18 cellular contexts compared by ENCODE assay signal in genomic region chr10:24820616-24821015, GRCh38.
DNase-seq lines count a peak whose midpoint lies in the region; ATAC-seq, FAIRE-seq and TF ChIP-seq lines count a peak whose summit lies in the region.
"Had no signal": no experiment of that assay in that cellular context is flagged by ENCODE, and none has a peak within 500 bp of the region (broad histone marks: within the 10 kb centered on the region; RNA-seq: fewer than 3 reads in every experiment).

No MANE protein-coding gene starts in this region.

- no peaks in the 10 kb centered on the region for H3K79me1 ChIP-seq in mesenchymal stem cell (replicated peaks; ENCODE audit: low read length, poor library complexity, severe bottlenecking)

- no peaks in the 10 kb centered on the region for H4K20me1 ChIP-seq in K562 (replicated peaks; ENCODE audit: control insufficient read depth, insufficient read depth, low read length)

- no peak overlapping the region for H3K14ac ChIP-seq in mesenchymal stem cell (ENCODE audit: low read length in 2 of 2)

- in situ Hi-C loops in K562 (cut with MboI): no loop called here

- H3K36me3 ChIP-seq in K562 (ENCODE audit: control insufficient read depth, insufficient read depth, low read length) (no peaks in the 10 kb centered on the region), mesenchymal stem cell (ENCODE audit: control insufficient read depth in 1 of 2, insufficient read depth in 2 of 2, low read depth in 1 of 2, low read length in 2 of 2) (no peaks in the 10 kb centered on the region)
- H3K36me3 ChIP-seq: lower lobe of right lung, uterus had no signal

- no peak for FAIRE-seq in K562 (lab: Jason Lieb, UNC)
- FAIRE-seq: D721Med, frontal cortex had no signal

- ATAC-seq in K562: no peak; the same call in 2 of the 3 replicates
- no peak for ATAC-seq in HG02884 (IDR thresholded peaks at IDR 0.05; ENCODE audit: unreplicated experiment)
- no peak for ATAC-seq in GM18517 (IDR thresholded peaks at IDR 0.05; ENCODE audit: unreplicated experiment)
- ATAC-seq: activated CD4-positive, alpha-beta T cell treated with anti-CD3 and anti-CD28 coated beads for 36 hours; lower lobe of right lung; stimulated activated naive B cell treated with anti-CD40 and anti-IgM and Interleukin-4, amounts not matched to agents 10 μg/mL and 1 μg/mL and 100 μg/mL, for 72 hours had no signal

- BruUV-seq in K562 (replicated peaks; lab: Mats Ljungman, UMichigan): no TSS peak

- WGBS in K562 (ENCODE audit: insufficient coverage, low coverage, missing lambda C conversion rate): 21% methylated on average over 3 of the region's 3 CpGs
- 92% methylated on average over 3 of the region's 3 CpGs for WGBS in mesenchymal stem cell

- H3K9me3 ChIP-seq in K562 (replicated peaks; ENCODE audit: control insufficient read depth, insufficient read depth, low read depth, low read length) (no peaks in the 10 kb centered on the region), mesenchymal stem cell (ENCODE audit: control insufficient read depth, low read length) (no peaks in the 10 kb centered on the region)
- H3K9me3 ChIP-seq: uterus had no signal

- no peak overlapping the region for H3K4me3 ChIP-seq in K562
- no peak overlapping the region for H3K4me3 ChIP-seq in mesenchymal stem cell (ENCODE audit: insufficient read depth in 1 of 2, low read depth in 1 of 2, low read length in 2 of 2)
- H3K4me3 ChIP-seq: lower lobe of right lung, uterus had no signal

- DNase-seq in Daoy (ENCODE audit: low read depth) (peak; percentile 19), HT1080 (ENCODE audit: low read depth) (peak; percentile 60), K562 (ENCODE audit: extremely low read depth in 1 of 4, low spot score in 3 of 4) (peak in 1 of 4 experiments; percentile 13), mesenchymal stem cell (no peak), NCI-H1092 treated with DMSO at 0.1 percent for 48 hours (lab: John Stamatoyannopoulos, UW) (no peak), NCI-H128 (lab: John Stamatoyannopoulos, UW; ENCODE audit: unreplicated experiment) (no peak)
- DNase-seq: activated CD4-positive, alpha-beta T cell treated with anti-CD3 and anti-CD28 coated beads for 36 hours; activated naive CD8-positive, alpha-beta T cell treated with anti-CD3 and anti-CD28 coated beads for 36 hours; central memory CD4-positive, alpha-beta T cell; lower lobe of right lung; naive B cell; stimulated activated naive B cell treated with anti-CD40 and anti-IgM and Interleukin-4, amounts not matched to agents 10 μg/mL and 1 μg/mL and 100 μg/mL, for 72 hours; T1000; uterus had no signal

- H3K9ac ChIP-seq in K562 (ENCODE audit: insufficient read depth in 1 of 2, low read depth in 2 of 2, low read length in 2 of 2) (0 out of 4 replicates have a peak overlapping the region, but pooled peaks of 1 of the 2 experiments have one; percentile 29), mesenchymal stem cell (ENCODE audit: low read length) (peak overlapping the region; percentile 37)

- H3K4me2 ChIP-seq in K562 (ENCODE audit: insufficient read depth, low read length): no peak overlapping the region
- H3K4me2 ChIP-seq in mesenchymal stem cell (ENCODE audit: low read length, poor library complexity, severe bottlenecking): no peak overlapping the region

- no peak overlapping the region for H2BK12ac ChIP-seq in mesenchymal stem cell (ENCODE audit: low read length in 2 of 2)

- TF ChIP-seq EP300 in K562 (IDR thresholded peaks at IDR 0.05; ENCODE audit: low read length): no peak

- no peaks in the 10 kb centered on the region for H3K79me2 ChIP-seq in K562 (ENCODE audit: control insufficient read depth, insufficient read depth, low read length)

- no peaks in the 10 kb centered on the region for H3K9me1 ChIP-seq in K562 (ENCODE audit: control insufficient read depth, insufficient read depth, low read length)

- H3K27ac ChIP-seq in K562 (ENCODE audit: extremely low read depth, low read depth, low read length) (no peak overlapping the region), mesenchymal stem cell (ENCODE audit: low read length, poor library complexity, severe bottlenecking) (no peak overlapping the region)
- H3K27ac ChIP-seq: lower lobe of right lung, uterus had no signal

- H3K4me1 ChIP-seq in K562 (replicated peaks in 1 of 2; ENCODE audit: control insufficient read depth in 2 of 2, insufficient read depth in 2 of 2, low read length in 2 of 2) (no peaks in the 10 kb centered on the region; a peak in 1 of 5 replicates), mesenchymal stem cell (ENCODE audit: control insufficient read depth, insufficient read depth, low read depth, low read length) (no peaks in the 10 kb centered on the region)
- H3K4me1 ChIP-seq: lower lobe of right lung, uterus had no signal

- no peak overlapping the region for H2BK120ac ChIP-seq in mesenchymal stem cell (ENCODE audit: low read depth, low read length)

- TF ChIP-seq POLR2A in K562 (conservative IDR thresholded peaks at IDR 0.05): no peak

- intact Hi-C loops in K562 (cut with micrococcal nuclease): no loop called here

- H3K18ac ChIP-seq in mesenchymal stem cell (ENCODE audit: low read depth in 1 of 2, low read length in 2 of 2): no peak overlapping the region

- no peak overlapping the region for H2AFZ ChIP-seq in K562 (ENCODE audit: low read depth, low read length)
- H2AFZ ChIP-seq in mesenchymal stem cell (ENCODE audit: low read depth, low read length): no peak overlapping the region

- POLR2A ChIA-PET in K562 (lab: Yijun Ruan, JAX): no interaction called here

- no peak overlapping the region for H4K91ac ChIP-seq in mesenchymal stem cell (ENCODE audit: low read length)

- H3K27me3 ChIP-seq in K562 (ENCODE audit: control insufficient read depth in 2 of 2, insufficient read depth in 2 of 2, low read length in 2 of 2): no peaks in the 10 kb centered on the region
- no peaks in the 10 kb centered on the region for H3K27me3 ChIP-seq in mesenchymal stem cell (ENCODE audit: control insufficient read depth in 1 of 2, insufficient read depth in 1 of 2, low read length in 2 of 2)
- H3K27me3 ChIP-seq: uterus had no signal

- TF ChIP-seq RAD21 in K562 (CRISPR knock-in tag; conservative IDR thresholded peaks at IDR 0.05 in 1 of 2, IDR thresholded peaks at IDR 0.05 in 1 of 2): no peak

- no peak overlapping the region for H2AK5ac ChIP-seq in mesenchymal stem cell (ENCODE audit: low read length, severe bottlenecking)

- H2BK5ac ChIP-seq in mesenchymal stem cell (ENCODE audit: low read depth, low read length, poor library complexity, severe bottlenecking): no peak overlapping the region

- no peak overlapping the region for H4K8ac ChIP-seq in mesenchymal stem cell (ENCODE audit: low read length)

- CTCF ChIA-PET in K562 (lab: Yijun Ruan, JAX; ENCODE audit: low intra/inter-chr PET ratio): no interaction called here

- no peak overlapping the region for H3K4ac ChIP-seq in mesenchymal stem cell (ENCODE audit: low read depth in 1 of 2, low read length in 2 of 2)

- H2BK15ac ChIP-seq in mesenchymal stem cell (ENCODE audit: low read depth, poor library complexity, severe bottlenecking): no peak overlapping the region

- H3K23ac ChIP-seq in mesenchymal stem cell (ENCODE audit: low read length in 2 of 2): no peak overlapping the region

- TF ChIP-seq CTCF in K562 (IDR thresholded peaks at IDR 0.05 in 2 of 3, conservative IDR thresholded peaks at IDR 0.05 in 1 of 3; ENCODE audit: insufficient read depth in 2 of 3, low read depth in 1 of 3, low read length in 3 of 3): no peak

TF ChIP-seq in K562, 482 proteins besides CTCF, POLR2A, EP300 and RAD21:
- TF ChIP-seq MEIS2 (IDR thresholded peaks at IDR 0.05; ENCODE audit: partially characterized antibody) (peak; percentile 10), YY1 (IDR thresholded peaks at IDR 0.05; ENCODE audit: borderline replicate concordance in 1 of 3, control insufficient read depth in 1 of 3, extremely low read depth in 1 of 3, insufficient read depth in 3 of 3, insufficient read length in 1 of 3, insufficient replicate concordance in 2 of 3, low read depth in 1 of 3, low read length in 2 of 3) (no peak)

Comparison
In these comparisons a context has a peak if more than half of its experiments do, and no peak if none do; other contexts are left out.
1. DNase-seq: peak in Daoy (single experiment) and HT1080 (single experiment); none in mesenchymal stem cell (single experiment), NCI-H1092 treated with DMSO at 0.1 percent for 48 hours (single experiment) and NCI-H128 (single experiment).